21 cellular contexts compared by ENCODE assay signal in the genomic region with DNA sequence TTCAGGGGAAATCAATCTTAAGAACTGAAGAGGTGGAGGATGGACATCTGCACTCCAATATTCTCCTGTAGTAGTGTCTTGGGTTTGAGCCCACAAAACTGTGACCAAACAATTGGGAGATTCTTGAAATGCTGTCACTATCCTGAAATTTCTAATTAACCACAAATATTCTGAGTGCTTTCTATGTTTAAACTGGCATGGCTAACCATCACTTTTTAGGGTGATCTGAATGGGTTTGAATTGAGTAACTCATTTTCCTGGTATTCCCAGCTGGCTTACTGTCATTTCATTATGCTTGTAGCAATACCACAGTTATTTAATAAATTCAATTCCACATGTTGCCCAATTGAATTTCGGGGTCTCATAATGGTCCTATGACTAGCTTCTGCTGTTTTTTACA.
A peak's percentile ranks its signal among the peaks of the same experiment; 100 is the strongest.
DNase-seq lines count a peak whose midpoint lies in the region; ATAC-seq, FAIRE-seq and TF ChIP-seq lines count a peak whose summit lies in the region.
"Had no signal": no experiment of that assay in that cellular context is flagged by ENCODE, and none has a peak within 500 bp of the region (broad histone marks: within the 10 kb centered on the region; RNA-seq: fewer than 3 reads in every experiment).

No MANE protein-coding gene starts in this region.

- H3K27ac ChIP-seq in SK-N-SH (ENCODE audit: low read depth in 2 of 2, low read length in 1 of 2): no peak overlapping the region
- H3K27ac ChIP-seq: 22Rv1, HL-60 had no signal

- H4K20me1 ChIP-seq in SK-N-SH (ENCODE audit: insufficient read depth): no peaks in the 10 kb centered on the region

- H3K36me3 ChIP-seq in SK-N-SH (replicated peaks in 1 of 2; ENCODE audit: control insufficient read depth in 1 of 2, insufficient read depth in 2 of 2, low read length in 1 of 2): no peaks in the 10 kb centered on the region
- H3K36me3 ChIP-seq: HAP-1 had no signal

- no peaks in the 10 kb centered on the region for H3K9me3 ChIP-seq in SK-N-SH
- H3K9me3 ChIP-seq: HAP-1 had no signal

- H2AFZ ChIP-seq in SK-N-SH (ENCODE audit: low read depth): no peak overlapping the region

- no peak for TF ChIP-seq RAD21 in SK-N-SH (IDR thresholded peaks at IDR 0.05; ENCODE audit: low read length)

- no peak overlapping the region for H3K4me3 ChIP-seq in SK-N-SH (ENCODE audit: low read depth in 2 of 2, low read length in 1 of 2)
- no peak overlapping the region for H3K4me3 ChIP-seq in foreskin fibroblast (ENCODE audit: low read depth in 1 of 2, low read length in 2 of 2)
- H3K4me3 ChIP-seq: HAP-1 had no signal

- H3K4me2 ChIP-seq in SK-N-SH: no peak overlapping the region

- no peak overlapping the region for H3K9ac ChIP-seq in SK-N-SH

- no peaks in the 10 kb centered on the region for H3K27me3 ChIP-seq in SK-N-SH (ENCODE audit: insufficient read depth)

- TF ChIP-seq EP300 in SK-N-SH (IDR thresholded peaks at IDR 0.05; ENCODE audit: borderline replicate concordance in 1 of 2, low read depth in 1 of 2, low read length in 1 of 2): no peak

- no peak for FAIRE-seq in urothelium cell line (lab: Jason Lieb, UNC)

- TF ChIP-seq CTCF in SK-N-SH (IDR thresholded peaks at IDR 0.05): no peak
- no peak for TF ChIP-seq CTCF in foreskin fibroblast (IDR thresholded peaks at IDR 0.05; ENCODE audit: low read depth, low read length)

- POLR2A ChIA-PET in SK-N-SH (lab: Yijun Ruan, JAX): no interaction called here

- H3K9me2 ChIP-seq in SK-N-SH: no peaks in the 10 kb centered on the region

- no peak for DNase-seq in SK-N-SH
- DNase-seq in M059J (ENCODE audit: low read depth): peak; percentile 83
- DNase-seq in foreskin fibroblast: peak; percentile 37 to 69
- DNase-seq in urothelium cell line (ENCODE audit: low spot score): peak; percentile 29
- no peak for DNase-seq in NCI-H2107 treated with DMSO at 0.1 percent for 48 hours (lab: John Stamatoyannopoulos, UW; ENCODE audit: unreplicated experiment)
- DNase-seq: AML-193; CD4-positive, alpha-beta T cell; DMS79; GF-D8; KBM-7; NCI-H1092 treated with DMSO at 0.1 percent for 48 hours; NCI-H1694 treated with DMSO at 0.1 percent for 48 hours; NCI-H446 treated with DMSO at 0.1 percent for 48 hours; NCI-H774 had no signal

- H3F3A ChIP-seq in SK-N-SH (replicated peaks; ENCODE audit: insufficient read depth): no peaks in the 10 kb centered on the region

- no peaks in the 10 kb centered on the region for H3K4me1 ChIP-seq in SK-N-SH (ENCODE audit: control insufficient read depth in 1 of 2, insufficient read depth in 2 of 2, low read depth in 1 of 2, low read length in 1 of 2)
- H3K4me1 ChIP-seq: HAP-1 had no signal

- ATAC-seq in SK-N-SH treated with all-trans-retinoic acid at 6 μM for 48 hours: no peak
- ATAC-seq in HG02759 (IDR thresholded peaks at IDR 0.05; ENCODE audit: unreplicated experiment): no peak
- ATAC-seq in GM18502 (IDR thresholded peaks at IDR 0.05; ENCODE audit: poor library complexity, unreplicated experiment): no peak
- ATAC-seq: Right ventricle myocardium inferior had no signal

- WGBS in SK-N-SH (ENCODE audit: low lambda C conversion rate): 0% methylated on average over 1 of the region's 1 CpG

- no peaks in the 10 kb centered on the region for H3K79me2 ChIP-seq in SK-N-SH (ENCODE audit: insufficient read depth)

- CTCF ChIA-PET in SK-N-SH (lab: Yijun Ruan, JAX): no interaction called here

TF ChIP-seq in SK-N-SH treated with all-trans-retinoic acid at 6 μM for 48 hours, 23 proteins besides CTCF, POLR2A, EP300 and RAD21:
- TF ChIP-seq ISL1 (CRISPR knock-in tag; IDR thresholded peaks at IDR 0.05): peak; percentile 50; the same call in 1 of the 2 replicates
- 0 out of 2 replicates have a peak, but pooled peaks have one; percentile 8 for TF ChIP-seq ZC3H10 (CRISPR knock-in tag; IDR thresholded peaks at IDR 0.05)
- TF ChIP-seq, protein P1, sequence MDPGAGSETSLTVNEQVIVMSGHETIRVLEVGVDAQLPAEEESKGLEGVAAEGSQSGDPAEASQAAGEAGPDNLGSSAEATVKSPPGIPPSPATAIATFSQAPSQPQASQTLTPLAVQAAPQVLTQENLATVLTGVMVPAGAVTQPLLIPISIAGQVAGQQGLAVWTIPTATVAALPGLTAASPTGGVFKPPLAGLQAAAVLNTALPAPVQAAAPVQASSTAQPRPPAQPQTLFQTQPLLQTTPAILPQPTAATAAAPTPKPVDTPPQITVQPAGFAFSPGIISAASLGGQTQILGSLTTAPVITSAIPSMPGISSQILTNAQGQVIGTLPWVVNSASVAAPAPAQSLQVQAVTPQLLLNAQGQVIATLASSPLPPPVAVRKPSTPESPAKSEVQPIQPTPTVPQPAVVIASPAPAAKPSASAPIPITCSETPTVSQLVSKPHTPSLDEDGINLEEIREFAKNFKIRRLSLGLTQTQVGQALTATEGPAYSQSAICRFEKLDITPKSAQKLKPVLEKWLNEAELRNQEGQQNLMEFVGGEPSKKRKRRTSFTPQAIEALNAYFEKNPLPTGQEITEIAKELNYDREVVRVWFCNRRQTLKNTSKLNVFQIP (CRISPR knock-in tag; IDR thresholded peaks at IDR 0.05; ENCODE audit: borderline replicate concordance, low read depth): no peak

TF ChIP-seq in SK-N-SH, 30 proteins besides CTCF, POLR2A, EP300 and RAD21 (continues in another document):
- TF ChIP-seq NRF1 (IDR thresholded peaks at IDR 0.05; ENCODE audit: low read depth, low read length) (no peak), MXI1 (IDR thresholded peaks at IDR 0.05; ENCODE audit: low read depth, low read length) (no peak), NFIC (IDR thresholded peaks at IDR 0.05; ENCODE audit: borderline replicate concordance) (no peak), GATA2 (CRISPR knock-in tag; IDR thresholded peaks at IDR 0.05) (no peak)
- TF ChIP-seq, protein P2, sequence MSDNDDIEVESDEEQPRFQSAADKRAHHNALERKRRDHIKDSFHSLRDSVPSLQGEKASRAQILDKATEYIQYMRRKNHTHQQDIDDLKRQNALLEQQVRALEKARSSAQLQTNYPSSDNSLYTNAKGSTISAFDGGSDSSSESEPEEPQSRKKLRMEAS (IDR thresholded peaks at IDR 0.05; ENCODE audit: low read depth): no peak
- TF ChIP-seq, protein P3, sequence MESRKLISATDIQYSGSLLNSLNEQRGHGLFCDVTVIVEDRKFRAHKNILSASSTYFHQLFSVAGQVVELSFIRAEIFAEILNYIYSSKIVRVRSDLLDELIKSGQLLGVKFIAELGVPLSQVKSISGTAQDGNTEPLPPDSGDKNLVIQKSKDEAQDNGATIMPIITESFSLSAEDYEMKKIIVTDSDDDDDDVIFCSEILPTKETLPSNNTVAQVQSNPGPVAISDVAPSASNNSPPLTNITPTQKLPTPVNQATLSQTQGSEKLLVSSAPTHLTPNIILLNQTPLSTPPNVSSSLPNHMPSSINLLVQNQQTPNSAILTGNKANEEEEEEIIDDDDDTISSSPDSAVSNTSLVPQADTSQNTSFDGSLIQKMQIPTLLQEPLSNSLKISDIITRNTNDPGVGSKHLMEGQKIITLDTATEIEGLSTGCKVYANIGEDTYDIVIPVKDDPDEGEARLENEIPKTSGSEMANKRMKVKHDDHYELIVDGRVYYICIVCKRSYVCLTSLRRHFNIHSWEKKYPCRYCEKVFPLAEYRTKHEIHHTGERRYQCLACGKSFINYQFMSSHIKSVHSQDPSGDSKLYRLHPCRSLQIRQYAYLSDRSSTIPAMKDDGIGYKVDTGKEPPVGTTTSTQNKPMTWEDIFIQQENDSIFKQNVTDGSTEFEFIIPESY (IDR thresholded peaks at IDR 0.05; ENCODE audit: borderline replicate concordance, low read depth): no peak
- TF ChIP-seq, protein P4, sequence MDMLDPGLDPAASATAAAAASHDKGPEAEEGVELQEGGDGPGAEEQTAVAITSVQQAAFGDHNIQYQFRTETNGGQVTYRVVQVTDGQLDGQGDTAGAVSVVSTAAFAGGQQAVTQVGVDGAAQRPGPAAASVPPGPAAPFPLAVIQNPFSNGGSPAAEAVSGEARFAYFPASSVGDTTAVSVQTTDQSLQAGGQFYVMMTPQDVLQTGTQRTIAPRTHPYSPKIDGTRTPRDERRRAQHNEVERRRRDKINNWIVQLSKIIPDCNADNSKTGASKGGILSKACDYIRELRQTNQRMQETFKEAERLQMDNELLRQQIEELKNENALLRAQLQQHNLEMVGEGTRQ (IDR thresholded peaks at IDR 0.05; ENCODE audit: borderline replicate concordance, low read depth, low read length): no peak
- TF ChIP-seq, protein P5, sequence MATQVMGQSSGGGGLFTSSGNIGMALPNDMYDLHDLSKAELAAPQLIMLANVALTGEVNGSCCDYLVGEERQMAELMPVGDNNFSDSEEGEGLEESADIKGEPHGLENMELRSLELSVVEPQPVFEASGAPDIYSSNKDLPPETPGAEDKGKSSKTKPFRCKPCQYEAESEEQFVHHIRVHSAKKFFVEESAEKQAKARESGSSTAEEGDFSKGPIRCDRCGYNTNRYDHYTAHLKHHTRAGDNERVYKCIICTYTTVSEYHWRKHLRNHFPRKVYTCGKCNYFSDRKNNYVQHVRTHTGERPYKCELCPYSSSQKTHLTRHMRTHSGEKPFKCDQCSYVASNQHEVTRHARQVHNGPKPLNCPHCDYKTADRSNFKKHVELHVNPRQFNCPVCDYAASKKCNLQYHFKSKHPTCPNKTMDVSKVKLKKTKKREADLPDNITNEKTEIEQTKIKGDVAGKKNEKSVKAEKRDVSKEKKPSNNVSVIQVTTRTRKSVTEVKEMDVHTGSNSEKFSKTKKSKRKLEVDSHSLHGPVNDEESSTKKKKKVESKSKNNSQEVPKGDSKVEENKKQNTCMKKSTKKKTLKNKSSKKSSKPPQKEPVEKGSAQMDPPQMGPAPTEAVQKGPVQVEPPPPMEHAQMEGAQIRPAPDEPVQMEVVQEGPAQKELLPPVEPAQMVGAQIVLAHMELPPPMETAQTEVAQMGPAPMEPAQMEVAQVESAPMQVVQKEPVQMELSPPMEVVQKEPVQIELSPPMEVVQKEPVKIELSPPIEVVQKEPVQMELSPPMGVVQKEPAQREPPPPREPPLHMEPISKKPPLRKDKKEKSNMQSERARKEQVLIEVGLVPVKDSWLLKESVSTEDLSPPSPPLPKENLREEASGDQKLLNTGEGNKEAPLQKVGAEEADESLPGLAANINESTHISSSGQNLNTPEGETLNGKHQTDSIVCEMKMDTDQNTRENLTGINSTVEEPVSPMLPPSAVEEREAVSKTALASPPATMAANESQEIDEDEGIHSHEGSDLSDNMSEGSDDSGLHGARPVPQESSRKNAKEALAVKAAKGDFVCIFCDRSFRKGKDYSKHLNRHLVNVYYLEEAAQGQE (IDR thresholded peaks at IDR 0.05; ENCODE audit: low read depth, low read length): no peak
- TF ChIP-seq, protein P6, sequence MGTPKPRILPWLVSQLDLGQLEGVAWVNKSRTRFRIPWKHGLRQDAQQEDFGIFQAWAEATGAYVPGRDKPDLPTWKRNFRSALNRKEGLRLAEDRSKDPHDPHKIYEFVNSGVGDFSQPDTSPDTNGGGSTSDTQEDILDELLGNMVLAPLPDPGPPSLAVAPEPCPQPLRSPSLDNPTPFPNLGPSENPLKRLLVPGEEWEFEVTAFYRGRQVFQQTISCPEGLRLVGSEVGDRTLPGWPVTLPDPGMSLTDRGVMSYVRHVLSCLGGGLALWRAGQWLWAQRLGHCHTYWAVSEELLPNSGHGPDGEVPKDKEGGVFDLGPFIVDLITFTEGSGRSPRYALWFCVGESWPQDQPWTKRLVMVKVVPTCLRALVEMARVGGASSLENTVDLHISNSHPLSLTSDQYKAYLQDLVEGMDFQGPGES (IDR thresholded peaks at IDR 0.05; ENCODE audit: low read depth, low read length): no peak

Comparison
In these comparisons a context has a peak if more than half of its experiments do, and no peak if none do; other contexts are left out.
1. DNase-seq: peak in M059J (single experiment), foreskin fibroblast (2 of 2) and urothelium cell line (single experiment); none in SK-N-SH (single experiment) and NCI-H2107 treated with DMSO at 0.1 percent for 48 hours (single experiment).